Comparison of ENCODE assay signal across 11 cellular contexts in the genomic region with DNA sequence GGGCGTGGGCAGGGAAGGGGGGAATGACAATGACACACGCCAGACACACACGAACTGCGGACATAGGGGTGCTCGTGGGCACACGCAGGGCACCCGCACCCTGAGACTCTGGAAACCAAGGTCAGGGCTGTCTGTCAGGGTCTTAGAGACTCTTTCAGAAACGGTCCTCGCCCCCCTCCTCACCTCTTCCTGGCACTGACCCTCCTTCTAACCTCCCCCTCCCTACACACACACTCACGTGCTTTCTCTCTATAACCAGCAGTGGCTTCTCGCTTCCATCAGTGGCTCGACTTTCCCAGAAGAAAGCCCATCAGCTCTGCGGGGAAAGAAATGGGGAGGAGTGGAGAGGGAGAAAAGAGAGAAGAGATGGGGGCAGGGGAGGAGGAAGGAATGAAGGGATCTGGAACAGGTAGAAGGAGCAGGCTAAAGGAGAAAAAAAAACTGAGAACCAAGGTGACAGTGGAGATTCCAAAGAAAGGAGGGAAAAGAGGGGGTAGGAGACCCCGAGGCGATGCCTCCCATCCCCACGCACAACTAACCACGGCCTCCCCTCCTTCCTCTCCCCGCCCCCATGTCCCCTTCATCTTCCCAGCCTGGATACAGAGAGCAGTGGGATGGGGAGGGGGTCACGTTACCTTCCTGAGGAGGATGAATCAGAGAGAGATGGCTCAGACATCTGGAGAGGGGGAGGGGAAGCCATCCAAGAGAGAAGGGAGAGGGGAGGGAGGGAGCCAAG. TPM values are rescaled to one million over a fixed set of nuclear protein-coding genes. Genes with fewer than 3 reads are reported as not detected.
DNase-seq lines count a peak whose midpoint lies in the region; TF ChIP-seq lines count a peak whose summit lies in the region.
"Had no signal": no experiment of that assay in that cellular context is flagged by ENCODE, and none has a peak within 500 bp of the region (broad histone marks: within the 10 kb centered on the region; RNA-seq: fewer than 3 reads in every experiment).

No MANE protein-coding gene starts in this region.

- 0 to 1% (median 1%) methylated on average over 18 to 19 of the region's 19 CpGs for WGBS in ovary, 3 donors

- H3K27ac ChIP-seq in BLaER1, result no peak overlapping the region
- no peak overlapping the region for H3K27ac ChIP-seq in ovary

- no peaks in the 10 kb centered on the region for H3K36me3 ChIP-seq in BLaER1
- H3K36me3 ChIP-seq in H7 (replicated peaks; ENCODE audit: control insufficient read depth, insufficient read depth, low read length), result no peaks in the 10 kb centered on the region
- H3K36me3 ChIP-seq in ovary, result no peaks in the 10 kb centered on the region

- H3K27me3 ChIP-seq in BLaER1, result peaks cover 80% of the 10 kb centered on the region
- H3K27me3 ChIP-seq in H7 (ENCODE audit: control insufficient read depth, insufficient read depth, low read length), result peaks cover 68% of the 10 kb centered on the region
- peaks cover 4% of the 10 kb centered on the region for H3K27me3 ChIP-seq in ovary

- TF ChIP-seq CTCF in ovary (IDR thresholded peaks at IDR 0.05) (no peak), GM20000 (IDR thresholded peaks at IDR 0.05; ENCODE audit: extremely low read depth, missing control alignments) (no peak)

- H3K9ac ChIP-seq in BLaER1, result no peak overlapping the region

- H3K4me2 ChIP-seq in BLaER1, result peak overlapping the region; percentile 100

- intact Hi-C loops in ovary (cut with DNase I), result loop anchor here in 3 of 4 donors (5.0 to 10.0 kb wide), 3 partner anchors 75 to 272 kb away; a partner anchor contains a TSS

- no peak for TF ChIP-seq POLR2A in ovary (IDR thresholded peaks at IDR 0.05)

- TF ChIP-seq EP300 in ovary (IDR thresholded peaks at IDR 0.05), result no peak

- H3K9me3 ChIP-seq in BLaER1, result peaks cover under 1% of the 10 kb centered on the region; the same call in 1 of the 2 replicates
- H3K9me3 ChIP-seq in iPS-18c (ENCODE audit: control insufficient read depth, insufficient read depth, low read length), result peaks cover 2% of the 10 kb centered on the region
- no peaks in the 10 kb centered on the region for H3K9me3 ChIP-seq in ovary

- DNase-seq in H7 (peak; percentile 91), SHP77 treated with DMSO at 0.1 percent for 48 hours (lab: John Stamatoyannopoulos, UW) (peak; percentile 35), AG08395 (ENCODE audit: low spot score) (no peak), ovary (no peak), GM20000 (ENCODE audit: low spot score) (no peak), SW 1271 (lab: John Stamatoyannopoulos, UW) (no peak)
- DNase-seq: cortex of kidney, T1000 had no signal

- peaks cover 63% of the 10 kb centered on the region for H4K20me1 ChIP-seq in BLaER1

- peaks cover 87% of the 10 kb centered on the region for H3K4me1 ChIP-seq in BLaER1
- peaks cover 15% of the 10 kb centered on the region for H3K4me1 ChIP-seq in ovary (ENCODE audit: insufficient read depth)

- peak overlapping the region; percentile 49 for H3K4me3 ChIP-seq in BLaER1
- H3K4me3 ChIP-seq in H7 (ENCODE audit: insufficient read depth, low read depth, low read length), result peak overlapping the region; percentile 44
- H3K4me3 ChIP-seq in iPS-18c (ENCODE audit: insufficient read depth, low read depth, low read length), result peak overlapping the region; percentile 34
- no peak overlapping the region for H3K4me3 ChIP-seq in ovary

RNA-seq across cellular contexts. Expression of a gene that starts 1.7 kb away (rescaled TPM):
- total RNA-seq in H7 (2014; rRNA removed; shearing (Covaris generic)), result 12.0 and 22.5 TPM in 2 replicates
- total RNA-seq in ovary, result under 1 TPM in 1 of 7 donors, not detected in 6; 0.20 TPM
- under 1 TPM in 1 of 2 donors, not detected in 1; 0.04 TPM for polyA plus RNA-seq in ovary
- total RNA-seq: subcutaneous adipose tissue had no signal

RNA-seq across cellular contexts. Expression of a gene that starts 12.8 kb away (rescaled TPM):
- total RNA-seq in H7 (2014; rRNA removed; shearing (Covaris generic)), result 114 and 137 TPM in 2 replicates
- total RNA-seq in ovary, result 10 to 100 TPM; 17.4 to 32.0 (median 25.5) TPM
- 10 to 100 TPM; 35.2 to 54.9 TPM for polyA plus RNA-seq in ovary

RNA-seq across cellular contexts. Expression of a gene that starts 13.0 kb away (rescaled TPM):
- total RNA-seq in H7 (2014; rRNA removed; shearing (Covaris generic)), result 0.30 and 0.59 TPM in 2 replicates
- total RNA-seq in ovary, result not detected
- polyA plus RNA-seq in ovary, result not detected
- total RNA-seq: subcutaneous adipose tissue had no signal

RNA-seq across cellular contexts. Expression of a gene that starts 33.8 kb away (rescaled TPM):
- total RNA-seq in H7 (2014; rRNA removed; shearing (Covaris generic)), result 0.52 and 1.00 TPM in 2 replicates
- total RNA-seq in ovary, result under 1 TPM in 1 of 7 donors, not detected in 6; 0.24 TPM
- polyA plus RNA-seq in ovary, result not detected
- total RNA-seq: subcutaneous adipose tissue had no signal

RNA-seq across cellular contexts. Expression of a gene that starts 40.2 kb away (rescaled TPM):
- 3.4 and 3.6 TPM in 2 replicates for total RNA-seq in H7 (2014; rRNA removed; shearing (Covaris generic))
- 10 to 100 TPM in 6 of 7 donors, 1 to 10 TPM in 1; 4.0 to 81.6 (median 20.9) TPM for total RNA-seq in ovary
- polyA plus RNA-seq in ovary, result 10 to 100 TPM; 13.1 to 19.9 TPM

Comparison
In these comparisons a context has a peak if more than half of its experiments do, and no peak if none do; other contexts are left out.
1. DNase-seq: peak in H7 (single experiment) and SHP77 treated with DMSO at 0.1 percent for 48 hours (single experiment); none in AG08395 (single experiment), ovary (0 of 5), GM20000 (single experiment) and SW 1271 (0 of 2).
2. RNA of a gene that starts 1.7 kb away (total RNA-seq): 12.0 to 22.5 TPM in H7; 0.20 TPM in ovary; every median in the first group is over 10 times any median in the second.